ENCODE assay signal across 8 cellular contexts in genomic region chr10:119209050-119209735, GRCh38. TPM values are rescaled to one million over a fixed set of nuclear protein-coding genes. Genes with fewer than 3 reads are reported as not detected.
DNase-seq lines count a peak whose midpoint lies in the region; ATAC-seq and TF ChIP-seq lines count a peak whose summit lies in the region.

No MANE protein-coding gene starts in this region.

- H3K9me3 Mint-ChIP-seq in mesothelial cell of epicardium: no peaks in the 10 kb centered on the region

- peaks cover 53% of the 10 kb centered on the region for H3K4me1 Mint-ChIP-seq in mesothelial cell of epicardium

- H3K27me3 Mint-ChIP-seq in mesothelial cell of epicardium (ENCODE audit: low read depth): peaks cover 17% of the 10 kb centered on the region

- no peaks in the 10 kb centered on the region for H3K9me3 ChIP-seq in endocrine pancreas (ENCODE audit: control insufficient read depth, low read length)

- TF ChIP-seq CTCF in mesothelial cell of epicardium (IDR thresholded peaks at IDR 0.05; ENCODE audit: unreplicated experiment): peak; percentile 91

- no peak overlapping the region for H3K9ac ChIP-seq in endocrine pancreas (ENCODE audit: control insufficient read depth, insufficient read depth, low read length)

- H3K27me3 ChIP-seq in endocrine pancreas (ENCODE audit: control insufficient read depth, insufficient read depth, low read length): no peaks in the 10 kb centered on the region

- DNase-seq in DMS 273 (lab: John Stamatoyannopoulos, UW; ENCODE audit: unreplicated experiment) (peak; percentile 84), DMS 273 treated with DMSO at 0.1 percent for 48 hours (lab: John Stamatoyannopoulos, UW) (no peak), NCI-H1930 (lab: John Stamatoyannopoulos, UW) (peak; percentile 1 to 26), mesothelial cell of epicardium (ENCODE audit: low spot score in 2 of 2, unreplicated experiment in 2 of 2) (peak; percentile 32 to 71)
- peak; percentile 79 for DNase-seq in activated CD8-positive, alpha-beta memory T cell treated with anti-CD3 and anti-CD28 coated beads for 24 hours
- DNase-seq in stimulated activated CD8-positive, alpha-beta memory T cell treated with anti-CD3 and anti-CD28 coated beads, Interleukin-2, amount 100 ng/mL, for 1 hour (ENCODE audit: low read depth in 2 of 2): peak; percentile 20 to 30

- peaks cover 4% of the 10 kb centered on the region for H3K4me1 ChIP-seq in endocrine pancreas (ENCODE audit: control insufficient read depth, insufficient read depth, low read length)

- peak overlapping the region; percentile 92 for H3K27ac Mint-ChIP-seq in mesothelial cell of epicardium

- no peak for ATAC-seq in GM21423 (IDR thresholded peaks at IDR 0.05; ENCODE audit: unreplicated experiment)

- peak overlapping the region; percentile 50 for H3K4me3 ChIP-seq in endocrine pancreas (ENCODE audit: control insufficient read depth, insufficient read depth, low read length)

- peak overlapping the region; percentile 87 for H3K4me3 Mint-ChIP-seq in mesothelial cell of epicardium

- H3K36me3 Mint-ChIP-seq in mesothelial cell of epicardium: no peaks in the 10 kb centered on the region

- no peaks in the 10 kb centered on the region for H3K36me3 ChIP-seq in endocrine pancreas (ENCODE audit: control insufficient read depth, insufficient read depth, low read length)

RNA-seq across cellular contexts. Expression of gene GRK5, which starts 1.8 kb away (rescaled TPM):
- 13.6 to 14.5 TPM (median 14.0 TPM) in 3 replicates for total RNA-seq in mesothelial cell of epicardium

RNA-seq across cellular contexts. Expression of gene PRDX3, which starts 30.6 kb away (rescaled TPM):
- total RNA-seq in mesothelial cell of epicardium: 85.7 to 91.5 TPM (median 86.5 TPM) in 3 replicates

RNA-seq across cellular contexts. Expression of gene SFXN4, which starts 43.7 kb away (rescaled TPM):
- total RNA-seq in mesothelial cell of epicardium: 33.3 to 37.2 TPM (median 36.6 TPM) in 3 replicates
